Comparison of ENCODE assay signal across 22 cellular contexts in the genomic region with DNA sequence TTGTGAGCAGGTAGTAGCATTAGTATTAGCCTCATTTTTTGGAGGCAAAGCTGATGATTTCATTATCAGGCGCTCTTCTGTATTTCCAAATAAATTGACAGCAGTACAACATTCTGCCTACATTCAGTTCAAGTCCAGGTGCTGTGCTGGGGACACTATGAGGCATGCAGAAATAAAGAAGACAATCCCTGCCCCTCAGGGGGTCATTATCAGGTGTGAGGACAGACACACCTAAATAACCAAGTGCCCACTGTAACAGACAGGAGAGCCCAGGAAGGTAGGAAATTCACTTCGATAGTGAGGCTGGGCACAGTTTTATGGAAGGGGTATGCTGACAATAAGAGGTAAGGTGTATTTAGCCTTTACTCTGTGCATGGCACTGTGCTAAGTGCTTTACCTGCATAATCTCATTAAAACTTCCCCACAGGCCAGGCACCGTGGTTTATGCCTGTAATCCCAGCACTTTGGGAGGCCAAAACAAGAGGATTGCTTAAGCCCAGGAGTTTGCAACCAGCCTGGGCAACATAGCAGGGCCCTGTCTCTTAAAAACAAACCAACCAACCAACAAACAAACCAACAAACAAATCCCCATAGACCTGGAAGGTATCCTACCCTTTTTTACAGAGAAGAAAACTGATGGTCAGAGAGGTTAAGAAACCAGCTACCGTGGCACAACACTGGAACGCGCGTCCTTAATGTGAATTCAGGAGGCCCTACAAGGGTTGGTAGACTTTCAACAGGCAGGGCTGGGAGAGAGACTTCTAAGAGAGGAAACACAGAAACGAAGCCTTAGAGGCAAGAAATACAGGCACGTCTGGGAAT. TPM values are rescaled to one million over a fixed set of nuclear protein-coding genes. Genes with fewer than 3 reads are reported as not detected.
DNase-seq lines count a peak whose midpoint lies in the region; ATAC-seq, FAIRE-seq and TF ChIP-seq lines count a peak whose summit lies in the region.
"Had no signal": no experiment of that assay in that cellular context is flagged by ENCODE, and none has a peak within 500 bp of the region (broad histone marks: within the 10 kb centered on the region; RNA-seq: fewer than 3 reads in every experiment).

No MANE protein-coding gene starts in this region.

- H3K4me1 ChIP-seq in right cardiac atrium (ENCODE audit: control insufficient read depth, insufficient read depth, low read length) (peaks cover 15% of the 10 kb centered on the region), gastroesophageal sphincter (peaks cover 25 to 70% (median 35%) of the 10 kb centered on the region in 3 donors), prostate gland (replicated peaks) (peaks cover 10% of the 10 kb centered on the region), vagina (peaks cover 51% of the 10 kb centered on the region)

- TF ChIP-seq CTCF in gastroesophageal sphincter (IDR thresholded peaks at IDR 0.05) (no peak), prostate gland (IDR thresholded peaks at IDR 0.05) (no peak), vagina (IDR thresholded peaks at IDR 0.05) (no peak)

- TF ChIP-seq POLR2A in gastroesophageal sphincter (IDR thresholded peaks at IDR 0.05): no peak
- no peak for TF ChIP-seq POLR2A in prostate gland (IDR thresholded peaks at IDR 0.05)
- no peak for TF ChIP-seq POLR2A in vagina (IDR thresholded peaks at IDR 0.05)
- no peak for TF ChIP-seq POLR2A in GM12892 (IDR thresholded peaks at IDR 0.05; ENCODE audit: low read depth, low read length)

- intact Hi-C loops in right cardiac atrium (cut with DNase I): loop anchor here (2.0 to 5.0 kb wide), 5 partner anchors 39 to 114 kb away; no protein-coding TSS in a partner anchor
- intact Hi-C loops in left ventricle myocardium superior (cut with micrococcal nuclease): loop anchor here (1.0 to 5.0 kb wide), 3 partner anchors 45 to 164 kb away; no protein-coding TSS in a partner anchor
- intact Hi-C loops in prostate gland (cut with DNase I): loop anchor here (2.0 to 10.0 kb wide), 4 partner anchors 46 to 218 kb away; a partner anchor contains a TSS
- intact Hi-C loops in vagina (cut with DNase I): loop anchor here (5.0 kb wide), 1 partner anchor 39 kb away; no protein-coding TSS in a partner anchor

- peak overlapping the region; percentile 54 for H3K27ac ChIP-seq in right cardiac atrium (ENCODE audit: low read length)
- H3K27ac ChIP-seq in gastroesophageal sphincter: peak overlapping the region in 3 of 4 donors; percentile 30 to 93 (median 83)
- H3K27ac ChIP-seq in prostate gland: peak overlapping the region; percentile 29 to 35
- peak overlapping the region; percentile 81 for H3K27ac ChIP-seq in vagina

- H3K27me3 ChIP-seq in right cardiac atrium (ENCODE audit: control insufficient read depth, insufficient read depth) (no peaks in the 10 kb centered on the region), gastroesophageal sphincter (no peaks in the 10 kb centered on the region), prostate gland (replicated peaks; ENCODE audit: insufficient read depth) (no peaks in the 10 kb centered on the region), vagina (no peaks in the 10 kb centered on the region)
- H3K27me3 ChIP-seq: adrenal gland, MG63, tibial artery had no signal

- WGBS in right cardiac atrium: 82% methylated on average over 9 of the region's 9 CpGs
- 85 to 94% methylated on average over 2 to 9 of the region's 9 CpGs for WGBS in gastroesophageal sphincter (ENCODE audit: low coverage in 1 of 2), 2 donors
- 87% methylated on average over 9 of the region's 9 CpGs for WGBS in prostate gland

- no peak overlapping the region for H3K4me3 ChIP-seq in right cardiac atrium (ENCODE audit: low read length)
- H3K4me3 ChIP-seq in gastroesophageal sphincter: no peak overlapping the region
- no peak overlapping the region for H3K4me3 ChIP-seq in prostate gland
- no peak overlapping the region for H3K4me3 ChIP-seq in vagina
- H3K4me3 ChIP-seq: adrenal gland, MG63, tibial artery had no signal

- ATAC-seq in right cardiac atrium (no peak), left ventricle myocardium superior (no peak), gastroesophageal sphincter (no peak)
- ATAC-seq: activated T-cell treated with anti-CD3 and anti-CD28 coated beads, Interleukin-2, amount 50 U/mL, for 4 hours; effector memory CD8-positive, alpha-beta T cell; naive thymus-derived CD4-positive, alpha-beta T cell; stimulated activated naive CD8-positive, alpha-beta T cell treated with anti-CD3 and anti-CD28 coated beads, Interleukin-15, Interleukin-2, amounts not matched to agents 100 U/mL and 50 U/mL, for 24 hours had no signal

- H3K36me3 ChIP-seq in gastroesophageal sphincter (no peaks in the 10 kb centered on the region), prostate gland (no peaks in the 10 kb centered on the region), vagina (no peaks in the 10 kb centered on the region)
- H3K36me3 ChIP-seq: adrenal gland, MG63, tibial artery had no signal

- H3K9me3 ChIP-seq in right cardiac atrium (ENCODE audit: control insufficient read depth, low read length): no peaks in the 10 kb centered on the region
- H3K9me3 ChIP-seq in gastroesophageal sphincter: no peaks in the 10 kb centered on the region
- no peaks in the 10 kb centered on the region for H3K9me3 ChIP-seq in prostate gland
- H3K9me3 ChIP-seq in vagina: no peaks in the 10 kb centered on the region
- H3K9me3 ChIP-seq: adrenal gland, MG63, tibial artery had no signal

- FAIRE-seq in GM12892 (lab: Jason Lieb, UNC): no peak
- FAIRE-seq: GM19239 had no signal

- no peak for TF ChIP-seq EP300 in gastroesophageal sphincter (IDR thresholded peaks at IDR 0.05)

- DNase-seq in right cardiac atrium (no peak), left ventricle myocardium superior (no peak), prostate gland (ENCODE audit: low spot score) (no peak), vagina (ENCODE audit: extremely low spot score in 2 of 2) (peak in 1 of 2 donors; percentile 82), CD1c-positive myeloid dendritic cell (ENCODE audit: extremely low spot score) (no peak), GM12892 (ENCODE audit: insufficient read length) (no peak)
- DNase-seq in stimulated activated naive CD4-positive, alpha-beta T cell (lab: John Stamatoyannopoulos, UW): no peak
- DNase-seq: activated T-cell treated with anti-CD3 and anti-CD28 coated beads, Interleukin-2, amount 50 U/mL, for 4 hours; CD8-positive, alpha-beta memory T cell; effector memory CD8-positive, alpha-beta T cell; MG63; naive thymus-derived CD4-positive, alpha-beta T cell; NCI-H1436 treated with DMSO at 0.1 percent for 48 hours; NCI-H526 treated with DMSO at 0.1 percent for 48 hours; RPMI8226; stimulated activated naive CD8-positive, alpha-beta T cell treated with anti-CD3 and anti-CD28 coated beads, Interleukin-15, Interleukin-2, amounts not matched to agents 100 U/mL and 50 U/mL, for 24 hours; tibial artery had no signal

RNA-seq across cellular contexts. Expression of a gene that starts 17.5 kb away (rescaled TPM):
- 1,000 to 10,000 TPM; 1,359 to 2,012 (median 1,429) TPM for total RNA-seq in right cardiac atrium
- 1,982 TPM for polyA plus RNA-seq in right cardiac atrium
- 537 TPM for total RNA-seq in left ventricle myocardium superior
- total RNA-seq in gastroesophageal sphincter: 1,000 to 10,000 TPM in 3 of 4 donors, 100 to 1,000 TPM in 1; 690 to 3,141 (median 1,517) TPM
- 100 to 1,000 TPM; 195 to 270 TPM for total RNA-seq in prostate gland
- total RNA-seq in vagina: 3,069 TPM
- 2.2 TPM for polyA plus RNA-seq in GM12892 (2012; ENCODE audit: missing spikeins)
- total RNA-seq: A172; CD8-positive, alpha-beta memory T cell; T-helper 1 cell treated with Interleukin-12 subunit alpha and Interleukin-12 subunit beta and Interleukin-4 antibody, amounts not matched to agents 30 ng/mL and 1 ng/mL, for 36 hours had no signal

Comparison
In these comparisons a context has a peak if more than half of its experiments do, and no peak if none do; other contexts are left out.
1. H3K27ac ChIP-seq: peak in every context shown above with its lines; median percentile 83 in gastroesophageal sphincter; 81 in vagina; 54 in right cardiac atrium; 32 in prostate gland.